24 cellular contexts compared by ENCODE assay signal in genomic region chr9:132049323-132049882, GRCh38. TPM values are rescaled to one million over a fixed set of nuclear protein-coding genes. Genes with fewer than 3 reads are reported as not detected.
DNase-seq lines count a peak whose midpoint lies in the region; ATAC-seq and TF ChIP-seq lines count a peak whose summit lies in the region.
"Had no signal": no experiment of that assay in that cellular context is flagged by ENCODE, and none has a peak within 500 bp of the region (broad histone marks: within the 10 kb centered on the region; RNA-seq: fewer than 3 reads in every experiment).

No MANE protein-coding gene starts in this region.

- H3K4me1 Mint-ChIP-seq in natural killer cell treated with Interleukin-12 subunit alpha and Interleukin-12 subunit beta and Interleukin-15 and Interleukin-18, amount 100 ng/mL, for 72 hours (ENCODE audit: low read depth in 2 of 2) = peaks cover 27% of the 10 kb centered on the region in 2 donors

- no peaks in the 10 kb centered on the region for H3K27me3 Mint-ChIP-seq in natural killer cell treated with Interleukin-12 subunit alpha and Interleukin-12 subunit beta and Interleukin-15 and Interleukin-18, amount 100 ng/mL, for 72 hours
- H3K27me3 Mint-ChIP-seq: activated CD4-positive, alpha-beta T cell treated with anti-CD3 and anti-CD28 coated beads for 36 hours; naive thymus-derived CD8-positive, alpha-beta T cell had no signal

- H3K27ac Mint-ChIP-seq in natural killer cell treated with Interleukin-12 subunit alpha and Interleukin-12 subunit beta and Interleukin-15 and Interleukin-18, amount 100 ng/mL, for 72 hours = no peak overlapping the region
- H3K27ac Mint-ChIP-seq: activated CD4-positive, alpha-beta T cell treated with anti-CD3 and anti-CD28 coated beads for 36 hours had no signal

- H3K4me1 ChIP-seq in BLaER1 treated with 17β-estradiol and CSF1 and Interleukin-3, amounts not matched to agents 10 nM and 100 nM = peaks cover 34 to 77% (median 68%) of the 10 kb centered on the region in 10 experiments
- H3K4me1 ChIP-seq in right atrium auricular region (peaks cover 0 to 10% of the 10 kb centered on the region in 2 donors), psoas muscle (peaks cover 21% of the 10 kb centered on the region)
- H3K4me1 ChIP-seq: sigmoid colon had no signal

- no peak overlapping the region for H3K9ac ChIP-seq in BLaER1 treated with 17β-estradiol and CSF1 and Interleukin-3, amounts not matched to agents 10 nM and 100 nM

- DNase-seq in cerebellar nuclear complex (lab: John Stamatoyannopoulos, UW) = peak; percentile 32 to 54
- no peak for DNase-seq in right atrium auricular region (ENCODE audit: low spot score)
- peak; percentile 62 to 83 for DNase-seq in psoas muscle
- no peak for DNase-seq in cortex of kidney (lab: John Stamatoyannopoulos, UW)
- DNase-seq in natural killer cell treated with Interleukin-12 subunit alpha and Interleukin-12 subunit beta and Interleukin-15 and Interleukin-18, amount 100 ng/mL, for 72 hours (ENCODE audit: low spot score) = no peak
- DNase-seq in effector CD4-positive, alpha-beta T cell = no peak
- no peak for DNase-seq in HCEC 1CT
- DNase-seq: activated CD4-positive, alpha-beta T cell treated with anti-CD3 and anti-CD28 coated beads for 36 hours; activated CD8-positive, alpha-beta memory T cell treated with anti-CD3 and anti-CD28 coated beads for 24 hours; activated T-cell treated with anti-CD3 and anti-CD28 coated beads, Interleukin-2, amount 50 U/mL, for 4 hours; brain microvascular endothelial cell; EL; mesendoderm; naive thymus-derived CD8-positive, alpha-beta T cell; NCI-H1092 treated with DMSO at 0.1 percent for 48 hours; NCI-H187 treated with DMSO at 0.1 percent for 48 hours; NCI-H526 treated with DMSO at 0.1 percent for 48 hours; sigmoid colon; stimulated activated CD8-positive, alpha-beta memory T cell treated with anti-CD3 and anti-CD28 coated beads, Interleukin-4, amount 100 ng/mL, for 48 hours; T-helper 1 cell had no signal

- no peaks in the 10 kb centered on the region for H3K27me3 ChIP-seq in BLaER1 treated with 17β-estradiol and CSF1 and Interleukin-3, amounts not matched to agents 10 nM and 100 nM
- H3K27me3 ChIP-seq in right atrium auricular region (no peaks in the 10 kb centered on the region), psoas muscle (ENCODE audit: insufficient read depth in 3 of 3, low read length in 2 of 3) (no peaks in the 10 kb centered on the region)
- H3K27me3 ChIP-seq: brain microvascular endothelial cell, ovary, sigmoid colon, SJSA1 had no signal

- peak overlapping the region in 10 of 11 experiments; percentile 35 to 76 (median 66); a peak in 20 of 22 replicates for H3K4me2 ChIP-seq in BLaER1 treated with 17β-estradiol and CSF1 and Interleukin-3, amounts not matched to agents 10 nM and 100 nM
- H3K4me2 ChIP-seq: A549 had no signal

- TF ChIP-seq CTCF in right atrium auricular region (IDR thresholded peaks at IDR 0.05) = no peak
- TF ChIP-seq CTCF in psoas muscle (IDR thresholded peaks at IDR 0.05) = no peak

- peak overlapping the region in 2 of 11 experiments; percentile 3 to 9; a peak in 1 of 22 replicates for H3K27ac ChIP-seq in BLaER1 treated with 17β-estradiol and CSF1 and Interleukin-3, amounts not matched to agents 10 nM and 100 nM
- H3K27ac ChIP-seq in right atrium auricular region (peak overlapping the region; percentile 1 to 29), psoas muscle (no peak overlapping the region)
- H3K27ac ChIP-seq: A549, brain microvascular endothelial cell, ovary, sigmoid colon, SJSA1 had no signal

- 36 to 44% (median 37%) methylated on average over 7 of the region's 7 CpGs for whole genome bisulfite sequencing in psoas muscle, 3 donors

- peaks cover 0 to 7% (median 0%) of the 10 kb centered on the region in 11 experiments; a peak in 1 of 22 replicates for H3K36me3 ChIP-seq in BLaER1 treated with 17β-estradiol and CSF1 and Interleukin-3, amounts not matched to agents 10 nM and 100 nM
- H3K36me3 ChIP-seq in right atrium auricular region (no peaks in the 10 kb centered on the region), psoas muscle (ENCODE audit: insufficient read depth in 1 of 2, low read depth in 1 of 2) (no peaks in the 10 kb centered on the region)
- H3K36me3 ChIP-seq: brain microvascular endothelial cell, ovary, sigmoid colon, SJSA1 had no signal

- intact Hi-C loops in psoas muscle (cut with DNase I) = no loop called here

- ATAC-seq in psoas muscle = peak; percentile 81 to 98 (median 96)
- ATAC-seq in natural killer cell treated with Interleukin-12 subunit alpha and Interleukin-12 subunit beta and Interleukin-15 and Interleukin-18, amount 100 ng/mL, for 72 hours = no peak
- ATAC-seq: A549; activated CD4-positive, alpha-beta T cell treated with anti-CD3 and anti-CD28 coated beads for 36 hours; activated T-cell treated with anti-CD3 and anti-CD28 coated beads, Interleukin-2, amount 50 U/mL, for 4 hours; naive thymus-derived CD8-positive, alpha-beta T cell had no signal

- H3K36me3 Mint-ChIP-seq in natural killer cell treated with Interleukin-12 subunit alpha and Interleukin-12 subunit beta and Interleukin-15 and Interleukin-18, amount 100 ng/mL, for 72 hours = no peaks in the 10 kb centered on the region

- peaks cover 11 to 95% (median 61%) of the 10 kb centered on the region in 11 experiments; a peak in 20 of 22 replicates for H4K20me1 ChIP-seq in BLaER1 treated with 17β-estradiol and CSF1 and Interleukin-3, amounts not matched to agents 10 nM and 100 nM

- H3K4me3 ChIP-seq in BLaER1 treated with 17β-estradiol and CSF1 and Interleukin-3, amounts not matched to agents 10 nM and 100 nM = no peak overlapping the region
- H3K4me3 ChIP-seq in right atrium auricular region (no peak overlapping the region), psoas muscle (no peak overlapping the region)
- H3K4me3 ChIP-seq: A549, ovary, sigmoid colon, SJSA1 had no signal

- H3K4me3 Mint-ChIP-seq in natural killer cell treated with Interleukin-12 subunit alpha and Interleukin-12 subunit beta and Interleukin-15 and Interleukin-18, amount 100 ng/mL, for 72 hours = no peak overlapping the region
- H3K4me3 Mint-ChIP-seq: activated CD4-positive, alpha-beta T cell treated with anti-CD3 and anti-CD28 coated beads for 36 hours; activated T-cell treated with anti-CD3 and anti-CD28 coated beads, Interleukin-2, amount 50 U/mL, for 4 hours; naive thymus-derived CD8-positive, alpha-beta T cell had no signal

- H3K9me3 ChIP-seq in BLaER1 treated with 17β-estradiol and CSF1 and Interleukin-3, amounts not matched to agents 10 nM and 100 nM (replicated peaks in 1 of 11) = no peaks in the 10 kb centered on the region
- no peaks in the 10 kb centered on the region for H3K9me3 ChIP-seq in right atrium auricular region
- no peaks in the 10 kb centered on the region for H3K9me3 ChIP-seq in psoas muscle
- H3K9me3 ChIP-seq: A549, ovary, sigmoid colon, SJSA1 had no signal

- H3K9me3 Mint-ChIP-seq in natural killer cell treated with Interleukin-12 subunit alpha and Interleukin-12 subunit beta and Interleukin-15 and Interleukin-18, amount 100 ng/mL, for 72 hours = no peaks in the 10 kb centered on the region
- H3K9me3 Mint-ChIP-seq: activated T-cell treated with anti-CD3 and anti-CD28 coated beads, Interleukin-2, amount 50 U/mL, for 4 hours; naive thymus-derived CD8-positive, alpha-beta T cell had no signal

RNA-seq across cellular contexts. Expression of gene MED27, which starts 30.3 kb away (rescaled TPM):
- total RNA-seq in right atrium auricular region (10 to 100 TPM; 12.5 to 15.3 TPM), psoas muscle (10 to 100 TPM; 10.7 to 21.2 (median 14.1) TPM)
- 10 to 100 TPM; 13.4 to 24.4 (median 17.1) TPM for polyA plus RNA-seq in psoas muscle
- total RNA-seq in natural killer cell treated with Interleukin-12 subunit alpha and Interleukin-12 subunit beta and Interleukin-15 and Interleukin-18, amount 100 ng/mL, for 72 hours = 10 to 100 TPM; 35.4 to 41.9 TPM

Comparison
In these comparisons a context has a peak if more than half of its experiments do, and no peak if none do; other contexts are left out.
1. DNase-seq: peak in cerebellar nuclear complex (2 of 2) and psoas muscle (2 of 2); none in right atrium auricular region (single experiment), cortex of kidney (single experiment), natural killer cell treated with Interleukin-12 subunit alpha and Interleukin-12 subunit beta and Interleukin-15 and Interleukin-18, amount 100 ng/mL, for 72 hours (single experiment), effector CD4-positive, alpha-beta T cell (single experiment) and HCEC 1CT (single experiment).
2. ATAC-seq: peak in psoas muscle (4 of 4); none in natural killer cell treated with Interleukin-12 subunit alpha and Interleukin-12 subunit beta and Interleukin-15 and Interleukin-18, amount 100 ng/mL, for 72 hours (0 of 2).